8 cellular contexts compared by ENCODE assay signal in genomic region chr22:24432059-24432853, GRCh38. TPM values are rescaled to one million over a fixed set of nuclear protein-coding genes. Genes with fewer than 3 reads are reported as not detected.
DNase-seq lines count a peak whose midpoint lies in the region; ATAC-seq and TF ChIP-seq lines count a peak whose summit lies in the region.

No MANE protein-coding gene starts in this region.

- no peaks in the 10 kb centered on the region for H3K27me3 ChIP-seq in right atrium auricular region

- peak overlapping the region; percentile 69 to 73 for H3K27ac ChIP-seq in right atrium auricular region

- H3K27ac Mint-ChIP-seq in activated T-helper 1 cell treated with anti-CD3 and anti-CD28 coated beads, Interleukin-12 subunit alpha, Interleukin-12 subunit beta, Interleukin-2, Interleukin-4 antibody, amounts not matched to agents 30 ng/mL and 10 ng/mL and 1 ng/mL, durations not matched to agents 14 hours and 24 hours and 36 hours: peak overlapping the region; percentile 81

- H3K36me3 Mint-ChIP-seq in activated T-helper 1 cell treated with anti-CD3 and anti-CD28 coated beads, Interleukin-12 subunit alpha, Interleukin-12 subunit beta, Interleukin-2, Interleukin-4 antibody, amounts not matched to agents 30 ng/mL and 10 ng/mL and 1 ng/mL, durations not matched to agents 14 hours and 24 hours and 36 hours (ENCODE audit: low read depth): peaks cover 15% of the 10 kb centered on the region

- H3K4me3 Mint-ChIP-seq in activated T-helper 1 cell treated with anti-CD3 and anti-CD28 coated beads, Interleukin-12 subunit alpha, Interleukin-12 subunit beta, Interleukin-2, Interleukin-4 antibody, amounts not matched to agents 30 ng/mL and 10 ng/mL and 1 ng/mL, durations not matched to agents 14 hours and 24 hours and 36 hours: peak overlapping the region; percentile 15

- no peak for TF ChIP-seq CTCF in right atrium auricular region (IDR thresholded peaks at IDR 0.05)

- H3K4me1 ChIP-seq in right atrium auricular region: peaks cover 0 to 80% of the 10 kb centered on the region in 2 donors

- peaks cover 81% of the 10 kb centered on the region for H3K4me1 Mint-ChIP-seq in activated T-helper 1 cell treated with anti-CD3 and anti-CD28 coated beads, Interleukin-12 subunit alpha, Interleukin-12 subunit beta, Interleukin-2, Interleukin-4 antibody, amounts not matched to agents 30 ng/mL and 10 ng/mL and 1 ng/mL, durations not matched to agents 14 hours and 24 hours and 36 hours (ENCODE audit: low read depth)

- H3K36me3 ChIP-seq in right atrium auricular region: no peaks in the 10 kb centered on the region

- intact Hi-C loops in activated T-helper 1 cell treated with anti-CD3 and anti-CD28 coated beads, Interleukin-12 subunit alpha, Interleukin-12 subunit beta, Interleukin-2, Interleukin-4 antibody, amounts not matched to agents 30 ng/mL and 10 ng/mL and 1 ng/mL, durations not matched to agents 14 hours and 24 hours and 36 hours (cut with micrococcal nuclease): no loop called here

- H3K27me3 Mint-ChIP-seq in activated T-helper 1 cell treated with anti-CD3 and anti-CD28 coated beads, Interleukin-12 subunit alpha, Interleukin-12 subunit beta, Interleukin-2, Interleukin-4 antibody, amounts not matched to agents 30 ng/mL and 10 ng/mL and 1 ng/mL, durations not matched to agents 14 hours and 24 hours and 36 hours (ENCODE audit: insufficient read depth): peaks cover 3% of the 10 kb centered on the region

- ATAC-seq in GM19467 (IDR thresholded peaks at IDR 0.05; ENCODE audit: unreplicated experiment): no peak
- ATAC-seq in HG03039 (IDR thresholded peaks at IDR 0.05; ENCODE audit: unreplicated experiment): no peak
- ATAC-seq in HG02798 (IDR thresholded peaks at IDR 0.05; ENCODE audit: poor library complexity, unreplicated experiment): no peak

- no peak overlapping the region for H3K4me3 ChIP-seq in right atrium auricular region

- no peaks in the 10 kb centered on the region for H3K9me3 Mint-ChIP-seq in activated T-helper 1 cell treated with anti-CD3 and anti-CD28 coated beads, Interleukin-12 subunit alpha, Interleukin-12 subunit beta, Interleukin-2, Interleukin-4 antibody, amounts not matched to agents 30 ng/mL and 10 ng/mL and 1 ng/mL, durations not matched to agents 14 hours and 24 hours and 36 hours

- no peaks in the 10 kb centered on the region for H3K9me3 ChIP-seq in right atrium auricular region

- peak; percentile 40 for DNase-seq in LHCN-M2 (ENCODE audit: low read depth)
- no peak for DNase-seq in activated T-helper 1 cell treated with anti-CD3 and anti-CD28 coated beads, Interleukin-12 subunit alpha, Interleukin-12 subunit beta, Interleukin-2, Interleukin-4 antibody, amounts not matched to agents 30 ng/mL and 10 ng/mL and 1 ng/mL, durations not matched to agents 14 hours and 24 hours and 36 hours (ENCODE audit: low spot score)
- peak; percentile 74 for DNase-seq in right atrium auricular region (ENCODE audit: low spot score)
- peak; percentile 33 to 74 for DNase-seq in stimulated activated CD4-positive, alpha-beta T cell treated with anti-CD3 and anti-CD28 coated beads, Interleukin-4, amount 100 ng/mL, for 4 hours
- no peak for DNase-seq in amniotic stem cell (lab: John Stamatoyannopoulos, UW)

RNA-seq across cellular contexts. Expression of gene ADORA2A, which starts 4.9 kb away (rescaled TPM):
- total RNA-seq in LHCN-M2 (2014; rRNA removed) (0.06 and 0.92 TPM in 2 replicates), right atrium auricular region (1 to 10 TPM; 5.9 to 7.1 TPM)
- polyA plus RNA-seq in LHCN-M2 (2012): 0.35 TPM
- total RNA-seq in activated T-helper 1 cell treated with anti-CD3 and anti-CD28 coated beads, Interleukin-12 subunit alpha, Interleukin-12 subunit beta, Interleukin-2, Interleukin-4 antibody, amounts not matched to agents 30 ng/mL and 10 ng/mL and 1 ng/mL, durations not matched to agents 14 hours and 24 hours and 36 hours: 27.3 and 27.7 TPM in 2 replicates

Comparison
In these comparisons a context has a peak if more than half of its experiments do, and no peak if none do; other contexts are left out.
1. DNase-seq: peak in LHCN-M2 (single experiment), right atrium auricular region (single experiment) and stimulated activated CD4-positive, alpha-beta T cell treated with anti-CD3 and anti-CD28 coated beads, Interleukin-4, amount 100 ng/mL, for 4 hours (2 of 2); none in activated T-helper 1 cell treated with anti-CD3 and anti-CD28 coated beads, Interleukin-12 subunit alpha, Interleukin-12 subunit beta, Interleukin-2, Interleukin-4 antibody, amounts not matched to agents 30 ng/mL and 10 ng/mL and 1 ng/mL, durations not matched to agents 14 hours and 24 hours and 36 hours (single experiment) and amniotic stem cell (single experiment).